ENCODE assay signal across 16 cellular contexts in the genomic region with DNA sequence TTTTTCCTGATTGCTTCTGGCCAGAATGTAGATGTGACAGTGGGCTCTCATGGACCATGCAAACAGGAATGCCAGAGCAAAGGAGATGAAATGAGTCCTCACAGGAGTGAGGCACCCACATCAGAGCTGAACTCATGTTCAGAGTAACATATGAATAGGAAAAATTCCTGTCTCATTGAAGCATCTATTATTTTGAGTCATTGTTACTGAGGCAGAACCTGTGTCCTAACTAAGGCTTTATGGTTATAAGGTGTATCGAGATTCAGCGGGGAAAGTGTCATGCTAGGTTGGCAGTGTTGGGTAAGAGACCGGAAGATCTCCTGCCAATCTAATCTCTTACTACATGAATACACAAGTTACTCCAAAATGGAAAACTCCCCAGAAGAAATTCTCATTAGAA.
DNase-seq lines count a peak whose midpoint lies in the region; ATAC-seq, FAIRE-seq and TF ChIP-seq lines count a peak whose summit lies in the region.
"Had no signal": no experiment of that assay in that cellular context is flagged by ENCODE, and none has a peak within 500 bp of the region (broad histone marks: within the 10 kb centered on the region; RNA-seq: fewer than 3 reads in every experiment).

No MANE protein-coding gene starts in this region.

- H3K23ac ChIP-seq in H1 (ENCODE audit: insufficient read length), result no peak overlapping the region

- no peak for TF ChIP-seq POLR2A in H1 (IDR thresholded peaks at IDR 0.05; ENCODE audit: control extremely low read depth in 1 of 2, low read depth in 2 of 2, low read length in 2 of 2)

- H4K5ac ChIP-seq in H1 (ENCODE audit: insufficient read length, low read depth, low read length), result no peak overlapping the region

- no peak for TF ChIP-seq RAD21 in H1 (IDR thresholded peaks at IDR 0.05 in 1 of 2, conservative IDR thresholded peaks at IDR 0.05 in 1 of 2; ENCODE audit: low read depth in 2 of 2, low read length in 2 of 2)

- H2AK5ac ChIP-seq in H1 (ENCODE audit: low read depth, low read length), result no peak overlapping the region

- WGBS in H1 (ENCODE audit: extremely low coverage in 1 of 2, insufficient coverage in 1 of 2, insufficient read length in 1 of 2, insufficient replicate concordance in 2 of 2, low coverage in 1 of 2, low lambda C conversion rate in 2 of 2, missing lambda C conversion rate in 1 of 2), 2 experiments, result 97% methylated on average over 3 of the region's 3 CpGs; no CpG with 5 or more reads in 1 of the 2 experiments

- H2BK15ac ChIP-seq in H1 (ENCODE audit: low read length), result no peak overlapping the region

- DNase-seq in H1 (ENCODE audit: low read depth in 1 of 2, low spot score in 2 of 2) (no peak), foreskin keratinocyte (peak; percentile 9 to 23), renal cortical epithelial cell (ENCODE audit: low read depth) (peak; percentile 27), T-helper 2 cell (no peak)
- DNase-seq: Calu3; CD4-positive, alpha-beta memory T cell; COR-L47; DMS53; DMS79 treated with DMSO at 0.1 percent for 48 hours; GF-D8; H7; HCEC 1CT had no signal

- H4K20me1 ChIP-seq in H1 (replicated peaks in 1 of 2; ENCODE audit: control insufficient read depth in 1 of 2, insufficient read depth in 2 of 2, low read length in 2 of 2), result no peaks in the 10 kb centered on the region

- TF ChIP-seq CTCF in H1 (IDR thresholded peaks at IDR 0.05; ENCODE audit: control extremely low read depth in 1 of 3, insufficient read depth in 1 of 3, low read depth in 1 of 3, low read length in 3 of 3) (no peak), foreskin keratinocyte (conservative IDR thresholded peaks at IDR 0.05) (no peak)

- CTCF ChIA-PET in H1 (lab: Charles Lee; ENCODE audit: partially characterized antibody), result interaction anchor here (1.4 kb wide), 1 partner anchor 19 kb away, joined by 3 read pairs; no protein-coding TSS in a partner anchor

- H2BK5ac ChIP-seq in H1 (ENCODE audit: low read depth, low read length), result no peak overlapping the region

- H3K4me3 ChIP-seq in H1 (ENCODE audit: extremely low read depth in 1 of 4, insufficient read depth in 2 of 4, low read depth in 3 of 4, low read length in 4 of 4), result no peak overlapping the region
- H3K4me3 ChIP-seq: GM23338 had no signal

- TF ChIP-seq EP300 in H1 (IDR thresholded peaks at IDR 0.05; ENCODE audit: borderline replicate concordance in 1 of 2, low read depth in 2 of 2, low read length in 2 of 2), result no peak

- no peaks in the 10 kb centered on the region for H3K27me3 ChIP-seq in H1 (replicated peaks in 1 of 4; ENCODE audit: control insufficient read depth in 3 of 4, extremely low read depth in 1 of 4, insufficient read depth in 3 of 4, low read length in 3 of 4)
- H3K27me3 ChIP-seq in foreskin keratinocyte, result peaks cover 3% of the 10 kb centered on the region

- H3K79me1 ChIP-seq in H1 (ENCODE audit: low read depth, low read length), result no peaks in the 10 kb centered on the region

- H2AFZ ChIP-seq in H1 (ENCODE audit: low read length), result no peak overlapping the region
- H2AFZ ChIP-seq: GM23338 had no signal

- H3K4me2 ChIP-seq in H1 (ENCODE audit: insufficient read depth in 1 of 2, low read depth in 2 of 2, low read length in 2 of 2), result no peak overlapping the region
- H3K4me2 ChIP-seq: GM23338 had no signal

- H2BK20ac ChIP-seq in H1 (ENCODE audit: low read length), result no peak overlapping the region

- no peak overlapping the region for H4K91ac ChIP-seq in H1 (replicated peaks; ENCODE audit: insufficient read length, low read length)

- H3K14ac ChIP-seq in H1 (ENCODE audit: insufficient read length), result no peak overlapping the region

- no peak overlapping the region for H2BK120ac ChIP-seq in H1 (replicated peaks; ENCODE audit: low read depth, low read length)

- no peak overlapping the region for H3K56ac ChIP-seq in H1 (replicated peaks; ENCODE audit: insufficient read length, low read depth, low read length)

- H3K4me1 ChIP-seq in H1 (replicated peaks in 1 of 4; ENCODE audit: control insufficient read depth in 3 of 4, insufficient read depth in 4 of 4, low read length in 3 of 4), result no peaks in the 10 kb centered on the region
- H3K4me1 ChIP-seq in foreskin keratinocyte, result no peaks in the 10 kb centered on the region

- no peak overlapping the region for H3K18ac ChIP-seq in H1 (ENCODE audit: extremely low read depth, low read length)

- no peak overlapping the region for H3K4ac ChIP-seq in H1 (replicated peaks; ENCODE audit: insufficient read length, low read depth, low read length)

- H3K9me3 ChIP-seq in H1 (ENCODE audit: insufficient read depth in 2 of 2, low read depth in 1 of 2, low read length in 1 of 2), result no peaks in the 10 kb centered on the region

- ATAC-seq in foreskin keratinocyte (peak; percentile 37), HG02588 (IDR thresholded peaks at IDR 0.05; ENCODE audit: unreplicated experiment) (no peak), GM21360 (IDR thresholded peaks at IDR 0.05; ENCODE audit: unreplicated experiment) (no peak)
- ATAC-seq: GM23338 had no signal

- no peaks in the 10 kb centered on the region for H3K79me2 ChIP-seq in H1 (ENCODE audit: control insufficient read depth in 1 of 2, insufficient read depth in 2 of 2, low read length in 2 of 2)

- no peaks in the 10 kb centered on the region; a peak in 1 of 8 replicates for H3K36me3 ChIP-seq in H1 (ENCODE audit: control insufficient read depth in 2 of 4, insufficient read depth in 4 of 4, low read length in 3 of 4)

- peak; percentile 50 for FAIRE-seq in H1 (lab: Jason Lieb, UNC)
- FAIRE-seq: GM12892 had no signal

- no peak overlapping the region for H4K8ac ChIP-seq in H1 (ENCODE audit: extremely low read depth, insufficient read depth, low read length)

- H3K9ac ChIP-seq in H1 (replicated peaks in 1 of 4; ENCODE audit: extremely low read depth in 1 of 4, low read depth in 3 of 4, low read length in 3 of 4), result no peak overlapping the region

- no peak overlapping the region for H3K27ac ChIP-seq in H1 (ENCODE audit: low read depth, low read length)
- H3K27ac ChIP-seq in foreskin keratinocyte, result no peak overlapping the region

- POLR2A ChIA-PET in H1 (lab: Charles Lee; ENCODE audit: partially characterized antibody), result no interaction called here

- H2BK12ac ChIP-seq in H1 (ENCODE audit: low read depth, low read length), result no peak overlapping the region

- no peaks in the 10 kb centered on the region; the same call in 1 of the 2 replicates for H3K23me2 ChIP-seq in H1 (ENCODE audit: low read depth, low read length)

TF ChIP-seq in H1, 55 proteins besides CTCF, POLR2A, EP300 and RAD21:
- TF ChIP-seq TAF7 (optimal IDR thresholded peaks at IDR 0.05; ENCODE audit: borderline replicate concordance, low read depth, low read length) (no peak), BCL11A (IDR thresholded peaks at IDR 0.05; ENCODE audit: low read depth in 2 of 2, low read length in 2 of 2) (no peak)

Comparison
In these comparisons a context has a peak if more than half of its experiments do, and no peak if none do; other contexts are left out.
1. DNase-seq: peak in foreskin keratinocyte (2 of 2) and renal cortical epithelial cell (single experiment); none in H1 (0 of 2) and T-helper 2 cell (0 of 5).